Comparison of ENCODE assay signal across 11 cellular contexts in genomic region chr14:74400328-74400727, GRCh38. TPM values are rescaled to one million over a fixed set of nuclear protein-coding genes. Genes with fewer than 3 reads are reported as not detected.
DNase-seq lines count a peak whose midpoint lies in the region; ATAC-seq and TF ChIP-seq lines count a peak whose summit lies in the region.
"Had no signal": no experiment of that assay in that cellular context is flagged by ENCODE, and none has a peak within 500 bp of the region (broad histone marks: within the 10 kb centered on the region; RNA-seq: fewer than 3 reads in every experiment).

No MANE protein-coding gene starts in this region.

- H3K27me3 Mint-ChIP-seq in natural killer cell treated with Interleukin-12 subunit alpha and Interleukin-12 subunit beta and Interleukin-15 and Interleukin-18, amount 100 ng/mL, for 72 hours, result peaks cover 0 to 18% of the 10 kb centered on the region in 2 donors

- no peaks in the 10 kb centered on the region for H3F3A ChIP-seq in DOHH2 (ENCODE audit: control insufficient read depth, insufficient read depth)

- no peaks in the 10 kb centered on the region; the same call in 1 of the 2 replicates for H4K20me1 ChIP-seq in DOHH2 (ENCODE audit: control insufficient read depth, insufficient read depth, low read depth, low read length)

- H3K4me2 ChIP-seq in DOHH2 (ENCODE audit: low read length), result no peak overlapping the region

- H3K27ac Mint-ChIP-seq in natural killer cell treated with Interleukin-12 subunit alpha and Interleukin-12 subunit beta and Interleukin-15 and Interleukin-18, amount 100 ng/mL, for 72 hours, result peak overlapping the region in 1 of 2 donors; percentile 79

- TF ChIP-seq CTCF in DOHH2 (IDR thresholded peaks at IDR 0.05; ENCODE audit: low read depth, low read length, poor library complexity, severe bottlenecking), result peak; percentile 16

- H3K9me2 ChIP-seq in DOHH2 (replicated peaks; ENCODE audit: control insufficient read depth, low read length), result no peaks in the 10 kb centered on the region

- H3K4me3 ChIP-seq in DOHH2 (ENCODE audit: low read length), result no peak overlapping the region

- H3K36me3 Mint-ChIP-seq in natural killer cell treated with Interleukin-12 subunit alpha and Interleukin-12 subunit beta and Interleukin-15 and Interleukin-18, amount 100 ng/mL, for 72 hours, result no peaks in the 10 kb centered on the region

- no peak overlapping the region for H3K27ac ChIP-seq in DOHH2 (ENCODE audit: low read depth, low read length)
- H3K27ac ChIP-seq: HL-60, VCaP had no signal

- H3K4me1 ChIP-seq in DOHH2 (ENCODE audit: control insufficient read depth, low read length), result peaks cover 22% of the 10 kb centered on the region

- no peaks in the 10 kb centered on the region for H3K9me3 ChIP-seq in DOHH2 (ENCODE audit: control insufficient read depth, insufficient read depth, low read length)

- DNase-seq in LHCN-M2 (ENCODE audit: low read depth) (peak; percentile 16), cerebellar cortex (ENCODE audit: low spot score) (peak; percentile 11), retina (no peak), T-helper 9 cell (no peak)
- no peak for DNase-seq in natural killer cell treated with Interleukin-12 subunit alpha and Interleukin-12 subunit beta and Interleukin-15 and Interleukin-18, amount 100 ng/mL, for 72 hours (ENCODE audit: low spot score)
- DNase-seq: NCI-H345 had no signal

- no peak for ATAC-seq in natural killer cell treated with Interleukin-12 subunit alpha and Interleukin-12 subunit beta and Interleukin-15 and Interleukin-18, amount 100 ng/mL, for 72 hours
- ATAC-seq in GM18868 (IDR thresholded peaks at IDR 0.05; ENCODE audit: unreplicated experiment), result no peak

- no peaks in the 10 kb centered on the region for H3K79me2 ChIP-seq in DOHH2 (ENCODE audit: control insufficient read depth, low read length)

- peaks cover 25% of the 10 kb centered on the region; the same call in 1 of the 2 replicates for H3K27me3 ChIP-seq in DOHH2 (ENCODE audit: control insufficient read depth, low read length)

- no peaks in the 10 kb centered on the region for H3K36me3 ChIP-seq in DOHH2 (ENCODE audit: control insufficient read depth, low read length)

- no peaks in the 10 kb centered on the region for H3K9me3 Mint-ChIP-seq in natural killer cell treated with Interleukin-12 subunit alpha and Interleukin-12 subunit beta and Interleukin-15 and Interleukin-18, amount 100 ng/mL, for 72 hours

- peak overlapping the region; percentile 32 for H3K4me3 Mint-ChIP-seq in natural killer cell treated with Interleukin-12 subunit alpha and Interleukin-12 subunit beta and Interleukin-15 and Interleukin-18, amount 100 ng/mL, for 72 hours

- peaks cover 9 to 23% of the 10 kb centered on the region in 2 donors for H3K4me1 Mint-ChIP-seq in natural killer cell treated with Interleukin-12 subunit alpha and Interleukin-12 subunit beta and Interleukin-15 and Interleukin-18, amount 100 ng/mL, for 72 hours (ENCODE audit: low read depth in 2 of 2)

RNA-seq across cellular contexts. Expression of gene SYNDIG1L, which starts 25.7 kb away (rescaled TPM):
- not detected in 2 replicates for total RNA-seq in LHCN-M2 (2014; rRNA removed)
- not detected for polyA plus RNA-seq in LHCN-M2 (2012)
- total RNA-seq in natural killer cell treated with Interleukin-12 subunit alpha and Interleukin-12 subunit beta and Interleukin-15 and Interleukin-18, amount 100 ng/mL, for 72 hours, result not detected
- total RNA-seq: GM12878 had no signal

RNA-seq across cellular contexts. Expression of gene VRTN, which starts 52.1 kb away (rescaled TPM):
- total RNA-seq in LHCN-M2 (2014; rRNA removed), result not detected in 2 replicates
- polyA plus RNA-seq in LHCN-M2 (2012), result not detected
- not detected for total RNA-seq in natural killer cell treated with Interleukin-12 subunit alpha and Interleukin-12 subunit beta and Interleukin-15 and Interleukin-18, amount 100 ng/mL, for 72 hours
- polyA plus RNA-seq: GM12878 had no signal

Comparison
In these comparisons a context has a peak if more than half of its experiments do, and no peak if none do; other contexts are left out.
1. DNase-seq: peak in LHCN-M2 (single experiment) and cerebellar cortex (single experiment); none in natural killer cell treated with Interleukin-12 subunit alpha and Interleukin-12 subunit beta and Interleukin-15 and Interleukin-18, amount 100 ng/mL, for 72 hours (single experiment), retina (single experiment) and T-helper 9 cell (single experiment).